ENCODE assay signal across 8 cellular contexts in genomic region chr4:112145820-112146813, GRCh38. TPM values are rescaled to one million over a fixed set of nuclear protein-coding genes. Genes with fewer than 3 reads are reported as not detected.
DNase-seq lines count a peak whose midpoint lies in the region; ATAC-seq and TF ChIP-seq lines count a peak whose summit lies in the region.

No MANE protein-coding gene starts in this region.

- peaks cover 30% of the 10 kb centered on the region for H3K27me3 ChIP-seq in neural cell (ENCODE audit: insufficient read depth, low read depth, low read length)

- no peaks in the 10 kb centered on the region for H4K20me1 ChIP-seq in neural cell (ENCODE audit: insufficient read depth)

- TF ChIP-seq RAD21 in neural cell (conservative IDR thresholded peaks at IDR 0.05) = no peak

- H3K4me2 ChIP-seq in neural cell (ENCODE audit: low read length) = peak overlapping the region; percentile 58

- DNase-seq in AG08395 (ENCODE audit: low spot score) (peak; percentile 42), OCI-M1 (lab: John Stamatoyannopoulos, UW) (peak; percentile 81), fibroblast of villous mesenchyme (ENCODE audit: low read depth) (peak; percentile 50)
- peak; percentile 29 to 66 for DNase-seq in activated T-helper 1 cell treated with anti-CD3 and anti-CD28 coated beads, Interleukin-2, amount 50 U/mL, for 16 hours (ENCODE audit: low read depth in 1 of 2, low spot score in 1 of 2)
- peak; percentile 80 to 87 for DNase-seq in stimulated activated naive CD8-positive, alpha-beta T cell treated with anti-CD3 and anti-CD28 coated beads, Interleukin-15, amount 100 ng/mL, for 72 hours

- H3K9me2 ChIP-seq in neural cell (ENCODE audit: insufficient read depth, low read length) = no peaks in the 10 kb centered on the region

- H3K4me3 ChIP-seq in fibroblast of villous mesenchyme (ENCODE audit: low read depth, low read length) = peak overlapping the region; percentile 80
- H3K4me3 ChIP-seq in neural cell (ENCODE audit: low read length) = peak overlapping the region; percentile 76

- ATAC-seq in GM18520 (IDR thresholded peaks at IDR 0.05; ENCODE audit: unreplicated experiment) (peak; percentile 47), HG03060 (IDR thresholded peaks at IDR 0.05; ENCODE audit: low read depth, unreplicated experiment) (peak; percentile 44)
- ATAC-seq in stimulated activated naive CD8-positive, alpha-beta T cell treated with anti-CD3 and anti-CD28 coated beads, Interleukin-15, amount 100 ng/mL, for 72 hours = peak; percentile 85

- no peaks in the 10 kb centered on the region for H3K9me3 Mint-ChIP-seq in stimulated activated naive CD8-positive, alpha-beta T cell treated with anti-CD3 and anti-CD28 coated beads, Interleukin-15, amount 100 ng/mL, for 72 hours

- peak overlapping the region; percentile 47 for H3K9ac ChIP-seq in neural cell (ENCODE audit: low read length)

- H3F3A ChIP-seq in neural cell (ENCODE audit: insufficient read depth, low read length, poor library complexity, severe bottlenecking) = no peaks in the 10 kb centered on the region

- H3K27me3 Mint-ChIP-seq in stimulated activated naive CD8-positive, alpha-beta T cell treated with anti-CD3 and anti-CD28 coated beads, Interleukin-15, amount 100 ng/mL, for 72 hours = no peaks in the 10 kb centered on the region

- H3K9me3 ChIP-seq in neural cell (ENCODE audit: low read length) = no peaks in the 10 kb centered on the region

- H3K36me3 ChIP-seq in neural cell (ENCODE audit: insufficient read depth, low read length) = no peaks in the 10 kb centered on the region

- peak overlapping the region; percentile 90 to 91 for H3K4me3 Mint-ChIP-seq in stimulated activated naive CD8-positive, alpha-beta T cell treated with anti-CD3 and anti-CD28 coated beads, Interleukin-15, amount 100 ng/mL, for 72 hours

- H3K27ac ChIP-seq in neural cell (ENCODE audit: low read length) = no peak overlapping the region

- H2AFZ ChIP-seq in neural cell (ENCODE audit: low read depth, low read length) = peak overlapping the region; percentile 11

- no peak for TF ChIP-seq EP300 in neural cell (conservative IDR thresholded peaks at IDR 0.05; ENCODE audit: poor library complexity, severe bottlenecking)

- peaks cover 61% of the 10 kb centered on the region for H3K4me1 Mint-ChIP-seq in stimulated activated naive CD8-positive, alpha-beta T cell treated with anti-CD3 and anti-CD28 coated beads, Interleukin-15, amount 100 ng/mL, for 72 hours

- no peaks in the 10 kb centered on the region for H3K79me2 ChIP-seq in neural cell (replicated peaks; ENCODE audit: insufficient read depth, low read length)

- H3K27ac Mint-ChIP-seq in stimulated activated naive CD8-positive, alpha-beta T cell treated with anti-CD3 and anti-CD28 coated beads, Interleukin-15, amount 100 ng/mL, for 72 hours = peak overlapping the region; percentile 96 to 97

- TF ChIP-seq CTCF in fibroblast of villous mesenchyme (IDR thresholded peaks at IDR 0.05; ENCODE audit: insufficient read depth, low read depth, low read length) (no peak), neural cell (IDR thresholded peaks at IDR 0.05; ENCODE audit: poor library complexity, severe bottlenecking) (no peak)

TF ChIP-seq in neural cell, 6 proteins besides CTCF, POLR2A, EP300 and RAD21:
- no peak for TF ChIP-seq EZH2 (IDR thresholded peaks at IDR 0.05; ENCODE audit: borderline replicate concordance, insufficient read depth, low read length, poor library complexity, severe bottlenecking)
- no peak for TF ChIP-seq SMC3 (conservative IDR thresholded peaks at IDR 0.05; ENCODE audit: poor library complexity)
- no peak for TF ChIP-seq POLR2AphosphoS5 (IDR thresholded peaks at IDR 0.05)
- peak; percentile 54 for TF ChIP-seq MXI1 (conservative IDR thresholded peaks at IDR 0.05; ENCODE audit: poor library complexity, severe bottlenecking)
TF ChIP-seq in neural cell: peak in this region for 1.

RNA-seq across cellular contexts. Expression of gene FAM241A, which starts 0.9 kb away (rescaled TPM):
- 1.3 and 1.6 TPM in 2 replicates for total RNA-seq in fibroblast of villous mesenchyme
- 0.48 and 0.59 TPM in 2 replicates for polyA plus RNA-seq in neural cell
- 0.49 and 0.93 TPM in 2 replicates for polyA minus RNA-seq in neural cell
